Comparison of ENCODE assay signal across 1 cellular context in the genomic region with DNA sequence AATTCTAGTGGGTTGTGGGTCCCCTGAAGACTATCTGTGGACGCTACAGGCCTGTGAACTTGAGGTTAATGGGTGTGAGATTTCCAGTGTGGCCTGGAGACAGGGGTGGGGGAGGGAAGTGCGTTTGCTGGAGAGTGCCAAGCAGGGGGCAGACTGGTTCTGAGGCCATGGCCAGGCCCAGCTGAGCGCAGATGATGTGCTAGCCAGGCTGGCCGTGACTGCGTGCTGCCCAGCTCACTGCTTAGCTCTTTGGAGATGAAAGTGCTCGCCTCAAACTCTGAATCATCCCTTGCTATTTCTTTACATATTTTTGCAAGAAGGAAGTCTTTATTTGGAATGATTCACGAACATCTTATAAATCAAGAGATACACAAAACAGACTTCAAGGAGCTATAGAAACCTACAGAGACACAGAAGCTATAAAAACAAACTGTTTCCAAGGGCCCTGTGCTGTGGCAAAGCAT.
A peak's percentile ranks its signal among the peaks of the same experiment; 100 is the strongest.
TF ChIP-seq lines count a peak whose summit lies in the region.

No MANE protein-coding gene starts in this region.

TF ChIP-seq in IMR-90, 13 proteins besides CTCF, POLR2A, EP300 and RAD21:
- no peak for TF ChIP-seq MAFK (IDR thresholded peaks at IDR 0.05; ENCODE audit: low read depth, low read length)
- TF ChIP-seq NFE2L2 (IDR thresholded peaks at IDR 0.05; ENCODE audit: low read depth, low read length), result no peak
- TF ChIP-seq RFX5 (IDR thresholded peaks at IDR 0.05; ENCODE audit: low read depth, low read length), result no peak
- TF ChIP-seq MAZ (IDR thresholded peaks at IDR 0.05; ENCODE audit: borderline replicate concordance, low read depth, low read length), result peak; percentile 41; the same call in 1 of the 2 replicates
- TF ChIP-seq BHLHE40 (IDR thresholded peaks at IDR 0.05; ENCODE audit: low read depth, low read length), result peak; percentile 80
- TF ChIP-seq, protein P1, sequence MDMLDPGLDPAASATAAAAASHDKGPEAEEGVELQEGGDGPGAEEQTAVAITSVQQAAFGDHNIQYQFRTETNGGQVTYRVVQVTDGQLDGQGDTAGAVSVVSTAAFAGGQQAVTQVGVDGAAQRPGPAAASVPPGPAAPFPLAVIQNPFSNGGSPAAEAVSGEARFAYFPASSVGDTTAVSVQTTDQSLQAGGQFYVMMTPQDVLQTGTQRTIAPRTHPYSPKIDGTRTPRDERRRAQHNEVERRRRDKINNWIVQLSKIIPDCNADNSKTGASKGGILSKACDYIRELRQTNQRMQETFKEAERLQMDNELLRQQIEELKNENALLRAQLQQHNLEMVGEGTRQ (IDR thresholded peaks at IDR 0.05; ENCODE audit: low read depth, low read length), result 0 out of 2 replicates have a peak, but pooled peaks have one; percentile 29
- peak; percentile 2; the same call in 1 of the 2 replicates for TF ChIP-seq SMC3 (IDR thresholded peaks at IDR 0.05; ENCODE audit: low read depth, low read length)
- TF ChIP-seq, protein P2, sequence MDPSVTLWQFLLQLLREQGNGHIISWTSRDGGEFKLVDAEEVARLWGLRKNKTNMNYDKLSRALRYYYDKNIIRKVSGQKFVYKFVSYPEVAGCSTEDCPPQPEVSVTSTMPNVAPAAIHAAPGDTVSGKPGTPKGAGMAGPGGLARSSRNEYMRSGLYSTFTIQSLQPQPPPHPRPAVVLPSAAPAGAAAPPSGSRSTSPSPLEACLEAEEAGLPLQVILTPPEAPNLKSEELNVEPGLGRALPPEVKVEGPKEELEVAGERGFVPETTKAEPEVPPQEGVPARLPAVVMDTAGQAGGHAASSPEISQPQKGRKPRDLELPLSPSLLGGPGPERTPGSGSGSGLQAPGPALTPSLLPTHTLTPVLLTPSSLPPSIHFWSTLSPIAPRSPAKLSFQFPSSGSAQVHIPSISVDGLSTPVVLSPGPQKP (IDR thresholded peaks at IDR 0.05; ENCODE audit: borderline replicate concordance, low read depth, low read length), result no peak
- TF ChIP-seq FOS (IDR thresholded peaks at IDR 0.05; ENCODE audit: low read depth, low read length), result peak; percentile 94
- TF ChIP-seq RCOR1 (IDR thresholded peaks at IDR 0.05; ENCODE audit: insufficient replicate concordance, low read length), result no peak
- no peak for TF ChIP-seq CEBPB (IDR thresholded peaks at IDR 0.05; ENCODE audit: low read depth, low read length)
- TF ChIP-seq MXI1 (IDR thresholded peaks at IDR 0.05; ENCODE audit: borderline replicate concordance, low read depth, low read length), result no peak
- TF ChIP-seq CHD1 (IDR thresholded peaks at IDR 0.05; ENCODE audit: low read depth, low read length), result no peak
TF ChIP-seq in IMR-90: peak in this region for 5.
